ENCODE assay signal across 10 cellular contexts in genomic region chr17:77234695-77235094, GRCh38.
DNase-seq lines count a peak whose midpoint lies in the region; ATAC-seq, FAIRE-seq and TF ChIP-seq lines count a peak whose summit lies in the region.
"Had no signal": no experiment of that assay in that cellular context is flagged by ENCODE, and none has a peak within 500 bp of the region (broad histone marks: within the 10 kb centered on the region; RNA-seq: fewer than 3 reads in every experiment).

No MANE protein-coding gene starts in this region.

- no peak overlapping the region for H3K4me3 ChIP-seq in kidney (ENCODE audit: low read length in 2 of 2)

- H3K27ac ChIP-seq in kidney (ENCODE audit: low read depth in 2 of 2, low read length in 2 of 2) (peak overlapping the region in 1 of 2 donors; percentile 47), substantia nigra (ENCODE audit: low read depth, low read length, poor library complexity, severe bottlenecking) (peak overlapping the region; percentile 30)

- ATAC-seq in activated naive CD4-positive, alpha-beta T cell treated with anti-CD3 and anti-CD28 coated beads, Interleukin-2, amount 50 U/mL, for 72 hours = no peak

- peak overlapping the region; percentile 77 for H3K27ac Mint-ChIP-seq in T-helper 2 cell treated with Interferon-gamma antibody and Interleukin-4, amounts not matched to agents 5 μg/mL and 100 μg/mL, for 36 hours
- H3K27ac Mint-ChIP-seq in activated naive CD4-positive, alpha-beta T cell treated with anti-CD3 and anti-CD28 coated beads, Interleukin-2, amount 50 U/mL, for 72 hours = peak overlapping the region; percentile 81 to 95

- H3K4me3 Mint-ChIP-seq in T-helper 2 cell treated with Interferon-gamma antibody and Interleukin-4, amounts not matched to agents 5 μg/mL and 100 μg/mL, for 36 hours = peak overlapping the region; percentile 76

- H3K36me3 Mint-ChIP-seq in T-helper 2 cell treated with Interferon-gamma antibody and Interleukin-4, amounts not matched to agents 5 μg/mL and 100 μg/mL, for 36 hours (ENCODE audit: low read depth) = no peaks in the 10 kb centered on the region
- H3K36me3 Mint-ChIP-seq in activated naive CD4-positive, alpha-beta T cell treated with anti-CD3 and anti-CD28 coated beads, Interleukin-2, amount 50 U/mL, for 72 hours = peaks cover 4 to 22% of the 10 kb centered on the region in 2 donors

- H3K9ac ChIP-seq in kidney (ENCODE audit: low read length in 2 of 2) = no peak overlapping the region

- intact Hi-C loops in kidney (cut with DNase I) = no loop called here
- intact Hi-C loops in head of caudate nucleus (cut with DNase I) = no loop called here

- no peak for FAIRE-seq in kidney (lab: Jason Lieb, UNC)

- H3K27me3 Mint-ChIP-seq in T-helper 2 cell treated with Interferon-gamma antibody and Interleukin-4, amounts not matched to agents 5 μg/mL and 100 μg/mL, for 36 hours (ENCODE audit: low read depth) = no peaks in the 10 kb centered on the region

- H3K4me1 Mint-ChIP-seq in T-helper 2 cell treated with Interferon-gamma antibody and Interleukin-4, amounts not matched to agents 5 μg/mL and 100 μg/mL, for 36 hours (ENCODE audit: low read depth) = peaks cover 21% of the 10 kb centered on the region

- no peaks in the 10 kb centered on the region for H3K36me3 ChIP-seq in kidney (ENCODE audit: control insufficient read depth in 1 of 2, insufficient read depth in 2 of 2, low read length in 2 of 2)

- in situ Hi-C loops in G401 (cut with HindIII; ENCODE audit: low sequenced_read_pairs) = no loop called here

- H3K9me3 ChIP-seq in kidney (ENCODE audit: control insufficient read depth in 1 of 2, low read length in 2 of 2) = no peaks in the 10 kb centered on the region

- no peaks in the 10 kb centered on the region for H3K9me3 Mint-ChIP-seq in T-helper 2 cell treated with Interferon-gamma antibody and Interleukin-4, amounts not matched to agents 5 μg/mL and 100 μg/mL, for 36 hours
- peaks cover 0 to 10% of the 10 kb centered on the region in 2 donors for H3K9me3 Mint-ChIP-seq in activated naive CD4-positive, alpha-beta T cell treated with anti-CD3 and anti-CD28 coated beads, Interleukin-2, amount 50 U/mL, for 72 hours

- peaks cover 0 to 5% of the 10 kb centered on the region in 2 donors for H3K4me1 ChIP-seq in kidney (ENCODE audit: control insufficient read depth in 1 of 2, insufficient read depth in 1 of 2, low read depth in 1 of 2, low read length in 2 of 2)

- DNase-seq in T-helper 2 cell treated with Interferon-gamma antibody and Interleukin-4, amounts not matched to agents 5 μg/mL and 100 μg/mL, for 36 hours (ENCODE audit: low spot score) = no peak
- no peak for DNase-seq in T-helper 2 cell
- DNase-seq in activated naive CD4-positive, alpha-beta T cell treated with anti-CD3 and anti-CD28 coated beads, Interleukin-2, amount 50 U/mL, for 72 hours (ENCODE audit: low spot score in 2 of 2) = no peak
- DNase-seq in kidney = peak; percentile 52
- DNase-seq in substantia nigra (lab: John Stamatoyannopoulos, UW) = no peak
- no peak for DNase-seq in head of caudate nucleus
- no peak for DNase-seq in stimulated activated CD4-positive, alpha-beta T cell treated with anti-CD3 and anti-CD28 coated beads, Interleukin-2, amount 100 ng/mL, for 24 hours
- no peak for DNase-seq in G401 (ENCODE audit: low spot score)
- DNase-seq: 8988T, NCI-H82 had no signal

- no peak for TF ChIP-seq CTCF in kidney (IDR thresholded peaks at IDR 0.05; ENCODE audit: borderline replicate concordance, extremely low read depth, insufficient read depth)
